ENCODE assay signal across 8 cellular contexts in genomic region chr6:28940294-28940858, GRCh38.
A peak's percentile ranks its signal among the peaks of the same experiment; 100 is the strongest.
DNase-seq lines count a peak whose midpoint lies in the region; ATAC-seq, FAIRE-seq and TF ChIP-seq lines count a peak whose summit lies in the region.

No MANE protein-coding gene starts in this region.

- no peak for TF ChIP-seq CTCF in D721Med (IDR thresholded peaks at IDR 0.05; ENCODE audit: insufficient read depth, missing control alignments)

- peak; percentile 37 for DNase-seq in COLO668 (lab: John Stamatoyannopoulos, UW; ENCODE audit: unreplicated experiment)
- peak; percentile 66 for DNase-seq in LoVo (ENCODE audit: low spot score)
- peak; percentile 69 for DNase-seq in UCSD-AML1 (lab: John Stamatoyannopoulos, UW; ENCODE audit: unreplicated experiment)
- peak in 37 of 61 donors; percentile 12 to 78 (median 58) for DNase-seq in caudate nucleus (lab: John Stamatoyannopoulos, UW)
- peak; percentile 80 for DNase-seq in kidney tubule cell (ENCODE audit: low spot score)
- peak; percentile 39 for DNase-seq in stimulated activated CD4-positive, alpha-beta T cell treated with anti-CD3 and anti-CD28 coated beads, Interleukin-2, amount 100 ng/mL, for 4 hours (ENCODE audit: low read depth)
- DNase-seq in D721Med (ENCODE audit: insufficient read length, low spot score), result no peak

- H3K27ac ChIP-seq in caudate nucleus (ENCODE audit: low read depth, low read length), result peak overlapping the region; percentile 58

- ATAC-seq in GM21528 (IDR thresholded peaks at IDR 0.05; ENCODE audit: low FRiP score, unreplicated experiment), result peak; percentile 19

- FAIRE-seq in D721Med (lab: Jason Lieb, UNC), result no peak
